ENCODE assay signal across 11 cellular contexts in the genomic region with DNA sequence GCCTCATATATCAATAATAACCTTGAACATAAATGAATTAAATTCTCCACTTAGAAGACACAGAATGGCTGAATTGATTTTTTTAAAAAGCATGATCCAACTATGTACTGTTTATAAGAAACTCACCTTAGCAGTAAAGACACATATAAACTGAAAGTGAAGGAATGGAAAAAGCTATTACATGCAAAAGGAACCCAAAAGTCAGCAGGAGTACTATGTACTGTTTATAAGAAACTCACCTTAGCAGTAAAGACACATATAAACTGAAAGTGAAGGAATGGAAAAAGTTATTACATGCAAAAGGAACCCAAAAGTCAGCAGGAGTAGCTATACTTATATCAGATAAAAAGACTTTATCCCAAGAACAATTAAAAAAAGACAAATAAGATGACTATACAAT.
"Had no signal": no experiment of that assay in that cellular context is flagged by ENCODE, and none has a peak within 500 bp of the region (broad histone marks: within the 10 kb centered on the region; RNA-seq: fewer than 3 reads in every experiment).

No MANE protein-coding gene starts in this region.

- H3K9me3 Mint-ChIP-seq: GM23338, H9 had no signal

- H3K36me3 ChIP-seq: HAP-1 had no signal

- DNase-seq: GM23248, GOT3, H7, H9, HCEC 1CT, HFFc6 had no signal

- ATAC-seq: GM23338, HCT116 had no signal

- H3K4me3 ChIP-seq: GM23248, GM23338, HAP-1 had no signal

- H2AFZ ChIP-seq: GM23248, GM23338 had no signal

- H3K4me1 Mint-ChIP-seq: GM23338, H9 had no signal

- H3K4me3 Mint-ChIP-seq: GM23338, H9, HFFc6 had no signal

- FAIRE-seq: H1, H54 had no signal

- H3K27ac Mint-ChIP-seq: GM23338, H9, HFFc6 had no signal

- H3K9me3 ChIP-seq: HAP-1 had no signal

- H3K27ac ChIP-seq: GM23248 had no signal

- H3K9ac ChIP-seq: GM23248 had no signal

- H3K4me1 ChIP-seq: HAP-1 had no signal

- H3K4me2 ChIP-seq: GM23338 had no signal
